ENCODE assay signal across 11 cellular contexts in the genomic region with DNA sequence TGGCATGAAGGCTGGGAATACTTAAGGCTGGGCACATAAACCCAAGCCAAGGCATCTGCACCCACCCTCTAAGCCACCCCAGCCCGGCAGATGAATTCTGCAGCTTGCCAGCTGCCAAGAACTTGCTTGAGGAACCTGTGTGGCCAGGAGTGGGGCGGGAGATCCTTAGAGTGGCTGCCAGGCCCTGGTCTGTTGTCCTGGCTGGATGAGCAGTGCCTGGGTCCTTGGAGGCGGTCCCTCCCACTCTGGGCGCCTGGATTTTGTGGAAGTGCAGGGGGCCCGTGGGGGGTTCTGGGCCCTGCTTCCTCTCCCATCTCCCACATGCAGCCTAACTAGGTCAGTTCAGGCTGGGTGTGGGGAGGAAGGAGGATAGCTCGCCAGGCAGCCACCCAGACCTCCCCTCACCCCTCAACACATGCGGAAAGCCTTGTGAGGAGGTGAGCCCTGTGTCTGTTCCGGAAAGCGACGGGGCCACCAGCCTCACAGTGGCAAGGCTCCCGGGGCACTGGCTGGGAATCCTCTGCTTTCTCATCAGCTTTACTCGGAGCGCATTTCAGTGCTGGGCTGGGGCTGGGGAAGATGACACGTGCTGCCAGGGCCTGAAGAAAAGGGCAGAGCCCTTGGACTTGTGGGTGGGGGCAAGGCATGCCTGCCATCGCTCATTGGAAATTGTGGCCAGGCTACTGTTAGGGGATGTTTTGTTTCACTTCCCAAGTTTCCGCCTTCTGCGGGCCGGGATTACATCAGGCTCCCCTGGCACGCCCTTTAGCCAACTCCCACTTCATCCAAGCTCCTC. TPM values are rescaled to one million over a fixed set of nuclear protein-coding genes. Genes with fewer than 3 reads are reported as not detected.
DNase-seq lines count a peak whose midpoint lies in the region; ATAC-seq and TF ChIP-seq lines count a peak whose summit lies in the region.
"Had no signal": no experiment of that assay in that cellular context is flagged by ENCODE, and none has a peak within 500 bp of the region (broad histone marks: within the 10 kb centered on the region; RNA-seq: fewer than 3 reads in every experiment).

No MANE protein-coding gene starts in this region.

- DNase-seq in GM23248 = peak; percentile 87
- DNase-seq in adipocyte (ENCODE audit: low read depth) = no peak
- DNase-seq in heart right ventricle = peak; percentile 69 to 70
- no peak for DNase-seq in activated CD4-positive, alpha-beta T cell treated with anti-CD3 and anti-CD28 coated beads for 1 hour
- DNase-seq in activated effector memory CD4-positive, alpha-beta T cell treated with anti-CD3 and anti-CD28 coated beads, Interleukin-2, amount 50 U/mL, for 16 hours = no peak

- no peaks in the 10 kb centered on the region for H4K20me1 ChIP-seq in GM23248 (ENCODE audit: insufficient read depth)

- in situ Hi-C loops in GM23248 (cut with MboI) = no loop called here

- no peak for TF ChIP-seq CTCF in heart right ventricle (IDR thresholded peaks at IDR 0.05)

- peak overlapping the region; percentile 82 for H2AFZ ChIP-seq in GM23248

- H3K9me3 ChIP-seq in GM23248 (ENCODE audit: low read depth) = no peaks in the 10 kb centered on the region
- H3K9me3 ChIP-seq in adipocyte (ENCODE audit: control insufficient read depth, low read length) = no peaks in the 10 kb centered on the region
- H3K9me3 ChIP-seq in heart right ventricle = no peaks in the 10 kb centered on the region
- H3K9me3 ChIP-seq: SJSA1 had no signal

- H3K27ac ChIP-seq in GM23248 = peak overlapping the region; percentile 75
- H3K27ac ChIP-seq in heart right ventricle = peak overlapping the region in 9 of 10 donors; percentile 50 to 85 (median 75)
- H3K27ac ChIP-seq in skin epidermis = peak overlapping the region in 18 of 21 experiments; percentile 41 to 84 (median 67)
- H3K27ac ChIP-seq: SJSA1 had no signal

- intact Hi-C loops in heart right ventricle (cut with DNase I) = no loop called here

- no peaks in the 10 kb centered on the region for H3K27me3 ChIP-seq in GM23248 (replicated peaks; ENCODE audit: insufficient read depth)
- peaks cover 2% of the 10 kb centered on the region for H3K27me3 ChIP-seq in adipocyte (replicated peaks; ENCODE audit: control insufficient read depth, insufficient read depth, low read length)
- peaks cover 0 to 23% (median 0%) of the 10 kb centered on the region in 7 donors for H3K27me3 ChIP-seq in heart right ventricle

- H3K4me2 ChIP-seq in GM23248 (ENCODE audit: unreplicated experiment) = peak overlapping the region; percentile 72

- peak overlapping the region; percentile 55 for H3K4me3 ChIP-seq in GM23248
- H3K4me3 ChIP-seq in adipocyte (ENCODE audit: low read length) = peak overlapping the region; percentile 67
- H3K4me3 ChIP-seq in heart right ventricle = peak overlapping the region in 7 of 10 donors; percentile 9 to 40 (median 22)
- H3K4me3 ChIP-seq in skin epidermis = peak overlapping the region in 1 of 7 experiments; percentile 16
- H3K4me3 ChIP-seq: GM12878, SJSA1 had no signal

- H3K4me1 ChIP-seq in GM23248 (ENCODE audit: insufficient read depth) = peaks cover 10% of the 10 kb centered on the region
- H3K4me1 ChIP-seq in adipocyte (ENCODE audit: control insufficient read depth, insufficient read depth, low read length) = peaks cover 17% of the 10 kb centered on the region
- H3K4me1 ChIP-seq in heart right ventricle = peaks cover 5 to 55% (median 32%) of the 10 kb centered on the region in 9 donors

- 6 to 9% methylated on average over 18 to 19 of the region's 19 CpGs for WGBS in GM23248 (ENCODE audit: low coverage in 1 of 2, low lambda C conversion rate in 2 of 2, missing lambda C conversion rate in 2 of 2), 2 experiments
- WGBS in heart right ventricle, 2 donors = 46 to 64% methylated on average over 19 of the region's 19 CpGs

- H3F3A ChIP-seq in GM23248 (ENCODE audit: insufficient read depth) = no peaks in the 10 kb centered on the region; the same call in 1 of the 2 replicates

- peak overlapping the region; percentile 77 for H3K9ac ChIP-seq in GM23248
- H3K9ac ChIP-seq in adipocyte (ENCODE audit: low read length) = peak overlapping the region; percentile 85

- ATAC-seq in heart right ventricle (peak; percentile 72 to 93 (median 84)), HG03442 (IDR thresholded peaks at IDR 0.05; ENCODE audit: unreplicated experiment) (no peak), GM18909 (IDR thresholded peaks at IDR 0.05; ENCODE audit: poor library complexity, unreplicated experiment) (no peak)
- ATAC-seq: activated naive CD4-positive, alpha-beta T cell treated with anti-CD3 and anti-CD28 coated beads, Interleukin-2, amount 50 U/mL, for 72 hours; GM12878 had no signal

- H3K79me2 ChIP-seq in GM23248 (ENCODE audit: insufficient read depth) = no peaks in the 10 kb centered on the region

- H3K36me3 ChIP-seq in GM23248 (ENCODE audit: low read depth) = no peaks in the 10 kb centered on the region
- no peaks in the 10 kb centered on the region for H3K36me3 ChIP-seq in adipocyte (ENCODE audit: control insufficient read depth, insufficient read depth, low read length, severe bottlenecking)
- no peaks in the 10 kb centered on the region for H3K36me3 ChIP-seq in heart right ventricle
- H3K36me3 ChIP-seq: SJSA1 had no signal

- no peaks in the 10 kb centered on the region for H3K9me2 ChIP-seq in GM23248 (ENCODE audit: insufficient read depth)

RNA-seq across cellular contexts. Expression of gene DAGLA, which starts 8.4 kb away (rescaled TPM):
- total RNA-seq in GM23248 (2014; rRNA removed; shearing (Covaris generic)) = 1.3 and 2.3 TPM in 2 replicates
- polyA plus RNA-seq in GM23248 (2016; fragmentation: Nextera tagmentation; extraction: Ambion mirVana) = 1.3 and 1.4 TPM in 2 replicates
- total RNA-seq in heart right ventricle = 1 to 10 TPM; 1.8 to 5.0 (median 3.4) TPM
- polyA plus RNA-seq in heart right ventricle = 1 to 10 TPM; 1.5 to 1.7 TPM
- polyA plus RNA-seq: GM12878 had no signal

Comparison
In these comparisons a context has a peak if more than half of its experiments do, and no peak if none do; other contexts are left out.
1. DNase-seq: peak in GM23248 (single experiment) and heart right ventricle (2 of 2); none in adipocyte (single experiment), activated CD4-positive, alpha-beta T cell treated with anti-CD3 and anti-CD28 coated beads for 1 hour (single experiment) and activated effector memory CD4-positive, alpha-beta T cell treated with anti-CD3 and anti-CD28 coated beads, Interleukin-2, amount 50 U/mL, for 16 hours (single experiment).
2. ATAC-seq: peak in heart right ventricle (8 of 8); none in HG03442 (single experiment) and GM18909 (single experiment).
3. Peak in every context shown above with its lines, with median percentiles within 50 percentile points of each other: H3K27ac ChIP-seq.